ENCODE assay signal across 12 cellular contexts in genomic region chr3:125140011-125140813, GRCh38.
DNase-seq lines count a peak whose midpoint lies in the region; ATAC-seq and TF ChIP-seq lines count a peak whose summit lies in the region.
"Had no signal": no experiment of that assay in that cellular context is flagged by ENCODE, and none has a peak within 500 bp of the region (broad histone marks: within the 10 kb centered on the region; RNA-seq: fewer than 3 reads in every experiment).

No MANE protein-coding gene starts in this region.

- DNase-seq in Right ventricle myocardium inferior (ENCODE audit: missing footprints) (no peak), cardiac septum (ENCODE audit: low spot score) (no peak), MCF 10A (ENCODE audit: unreplicated experiment) (peak; percentile 33), lower lobe of right lung (no peak), aorta (peak in 1 of 2 donors; percentile 78), ACHN (no peak)
- DNase-seq: AML-193, left lung, NCI-H2029 had no signal

- no peaks in the 10 kb centered on the region for H3K9me3 ChIP-seq in lower lobe of right lung
- no peaks in the 10 kb centered on the region for H3K9me3 ChIP-seq in aorta (ENCODE audit: control insufficient read depth, low read length)
- H3K9me3 ChIP-seq: left lung, SJCRH30 had no signal

- TF ChIP-seq CTCF in MCF 10A (IDR thresholded peaks at IDR 0.05; ENCODE audit: unreplicated experiment): no peak
- TF ChIP-seq CTCF in lower lobe of right lung (IDR thresholded peaks at IDR 0.05): no peak

- in situ Hi-C loops in ACHN (cut with HindIII; ENCODE audit: low pct_ligation_motif_present, low pct_unique_long_range_greater_than_20kb, low sequenced_read_pairs): no loop called here

- peaks cover 16% of the 10 kb centered on the region for H3K4me1 Mint-ChIP-seq in MCF 10A (ENCODE audit: insufficient read depth, unreplicated experiment)

- H3K4me3 Mint-ChIP-seq in MCF 10A (ENCODE audit: unreplicated experiment): no peak overlapping the region

- no peaks in the 10 kb centered on the region for H3K27me3 ChIP-seq in lower lobe of right lung (ENCODE audit: low read depth)
- H3K27me3 ChIP-seq in aorta (ENCODE audit: control insufficient read depth in 1 of 2, insufficient read depth in 2 of 2, low read length in 1 of 2): no peaks in the 10 kb centered on the region
- H3K27me3 ChIP-seq: left lung, SJCRH30 had no signal

- H3K4me1 ChIP-seq in lower lobe of right lung (peaks cover 45% of the 10 kb centered on the region), aorta (ENCODE audit: control insufficient read depth in 1 of 2, insufficient read depth in 2 of 2, low read length in 2 of 2) (peaks cover 3 to 4% of the 10 kb centered on the region in 2 donors)

- 36 to 43% methylated on average over 12 of the region's 12 CpGs for WGBS in aorta, 2 donors

- no peaks in the 10 kb centered on the region for H3K9me3 Mint-ChIP-seq in MCF 10A (ENCODE audit: unreplicated experiment)

- H3K4me3 ChIP-seq in lower lobe of right lung (no peak overlapping the region), aorta (ENCODE audit: low read length in 2 of 2) (no peak overlapping the region)
- H3K4me3 ChIP-seq: left lung, SJCRH30 had no signal

- CTCF ChIA-PET in MCF 10A (lab: Yijun Ruan, JAX): interaction anchor here (0.6 kb wide), 1 partner anchor 118 kb away, joined by 3 read pairs; no protein-coding TSS in a partner anchor

- intact Hi-C loops in Right ventricle myocardium inferior (cut with DNase I) (loop anchor here (2.0 to 5.0 kb wide), 3 partner anchors 77 to 143 kb away; no protein-coding TSS in a partner anchor), cardiac septum (cut with DNase I) (loop anchor here (2.0 to 5.0 kb wide), 2 partner anchors 85 to 143 kb away; partner anchors contain the start of gene HEG1), MCF 10A (cut with micrococcal nuclease) (no loop called here), lower lobe of right lung (cut with DNase I) (no loop called here), aorta (cut with DNase I) (loop anchor here in 1 of 2 donors (5.0 kb wide), 1 partner anchor 93 kb away; no protein-coding TSS in a partner anchor)

- H3K27ac ChIP-seq in lower lobe of right lung (peak overlapping the region; percentile 80), aorta (ENCODE audit: low read depth in 1 of 2, low read length in 2 of 2) (peak overlapping the region in 1 of 2 donors; percentile 94)
- H3K27ac ChIP-seq: SJCRH30 had no signal

- H3K27me3 Mint-ChIP-seq in MCF 10A (ENCODE audit: insufficient read depth, unreplicated experiment): no peaks in the 10 kb centered on the region

- H3K36me3 Mint-ChIP-seq in MCF 10A (ENCODE audit: insufficient read depth, unreplicated experiment): no peaks in the 10 kb centered on the region

- peak overlapping the region; percentile 94 for H3K27ac Mint-ChIP-seq in MCF 10A (ENCODE audit: low read depth, unreplicated experiment)

- no peaks in the 10 kb centered on the region for H3K36me3 ChIP-seq in lower lobe of right lung
- no peaks in the 10 kb centered on the region for H3K36me3 ChIP-seq in aorta (ENCODE audit: control insufficient read depth in 1 of 2, insufficient read depth in 2 of 2, low read length in 1 of 2)
- H3K36me3 ChIP-seq: left lung, SJCRH30 had no signal

- POLR2A ChIA-PET in MCF 10A (lab: Yijun Ruan, JAX): interaction anchor here (0.6 to 0.7 kb wide), 2 partner anchors 12 to 77 kb away, joined by 3 read pairs; no protein-coding TSS in a partner anchor

- peak; percentile 26 for ATAC-seq in Right ventricle myocardium inferior
- no peak for ATAC-seq in lower lobe of right lung
- peak; percentile 3 for ATAC-seq in aorta (ENCODE audit: low FRiP score)
- ATAC-seq in HG02588 (IDR thresholded peaks at IDR 0.05; ENCODE audit: unreplicated experiment): no peak
- ATAC-seq in HG03045 (IDR thresholded peaks at IDR 0.05; ENCODE audit: unreplicated experiment): no peak
- ATAC-seq: left lung had no signal

- no TSS peak for BruUV-seq in MCF 10A (replicated peaks; lab: Mats Ljungman, UMichigan)

Comparison
In these comparisons a context has a peak if more than half of its experiments do, and no peak if none do; other contexts are left out.
1. ATAC-seq: peak in Right ventricle myocardium inferior (single experiment) and aorta (single experiment); none in lower lobe of right lung (0 of 2), HG02588 (single experiment) and HG03045 (single experiment).
2. intact Hi-C loops: an anchor here in Right ventricle myocardium inferior (2.0 to 5.0 kb wide) and cardiac septum (2.0 to 5.0 kb wide); none called in MCF 10A and lower lobe of right lung.